12 cellular contexts compared by ENCODE assay signal in the genomic region with DNA sequence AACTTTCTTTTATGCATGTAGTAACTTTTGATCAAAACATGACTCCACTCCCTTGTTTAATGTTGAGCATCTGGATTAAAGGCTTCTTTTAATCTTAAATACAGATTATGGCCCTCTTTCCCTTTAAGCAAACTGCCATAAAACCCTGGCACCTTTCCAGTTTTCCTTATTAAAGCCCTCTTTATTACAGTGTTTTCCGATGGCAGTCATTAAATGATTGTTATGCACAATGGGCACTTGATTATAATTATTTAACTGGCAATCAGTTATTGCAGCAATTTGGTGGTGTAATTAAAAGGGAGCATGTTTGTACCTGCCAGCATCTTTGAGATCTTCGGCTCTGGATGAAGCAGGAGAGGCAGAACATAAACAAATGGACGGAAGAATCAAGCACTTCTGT.
DNase-seq lines count a peak whose midpoint lies in the region; ATAC-seq and TF ChIP-seq lines count a peak whose summit lies in the region.
"Had no signal": no experiment of that assay in that cellular context is flagged by ENCODE, and none has a peak within 500 bp of the region (broad histone marks: within the 10 kb centered on the region; RNA-seq: fewer than 3 reads in every experiment).

No MANE protein-coding gene starts in this region.

- peaks cover 60% of the 10 kb centered on the region for H3K4me1 ChIP-seq in HEK293 (ENCODE audit: control insufficient read depth, insufficient read depth, low read length)
- peaks cover 16 to 27% (median 27%) of the 10 kb centered on the region in 3 donors for H3K4me1 ChIP-seq in skeletal muscle tissue (ENCODE audit: control insufficient read depth in 3 of 3, insufficient read depth in 3 of 3, low read length in 3 of 3)
- peaks cover 60% of the 10 kb centered on the region for H3K4me1 ChIP-seq in vagina
- H3K4me1 ChIP-seq in upper lobe of right lung: peaks cover 25% of the 10 kb centered on the region

- CTCF ChIA-PET in HEK293 (lab: Yijun Ruan, JAX): no interaction called here

- H3K9me3 ChIP-seq in HEK293 (ENCODE audit: control insufficient read depth, insufficient read depth, low read depth, low read length) (no peaks in the 10 kb centered on the region), skeletal muscle tissue (ENCODE audit: control insufficient read depth in 3 of 3, low read length in 3 of 3) (no peaks in the 10 kb centered on the region), vagina (no peaks in the 10 kb centered on the region), upper lobe of right lung (no peaks in the 10 kb centered on the region)

- no peak for ATAC-seq in upper lobe of right lung
- ATAC-seq: activated CD8-positive, alpha-beta memory T cell treated with anti-CD3 and anti-CD28 coated beads, Interleukin-2, amount 10 ng/mL, durations not matched to agents 7 days and 5 days; sciatic nerve had no signal

- intact Hi-C loops in vagina (cut with DNase I) (no loop called here), upper lobe of right lung (cut with DNase I) (no loop called here)

- H3K27ac ChIP-seq in HEK293 (ENCODE audit: extremely low read depth, low read depth, low read length) (0 out of 2 replicates have a peak overlapping the region, but pooled peaks have one; percentile 72), skeletal muscle tissue (ENCODE audit: low read depth, low read length) (peak overlapping the region; percentile 71), vagina (no peak overlapping the region), upper lobe of right lung (no peak overlapping the region)

- no peak overlapping the region for H3K9ac ChIP-seq in skeletal muscle tissue (ENCODE audit: low read depth in 1 of 3, low read length in 3 of 3)

- no peak for TF ChIP-seq POLR2A in vagina (IDR thresholded peaks at IDR 0.05)

- H3K27me3 ChIP-seq in skeletal muscle tissue (ENCODE audit: control insufficient read depth in 3 of 3, insufficient read depth in 3 of 3, low read length in 3 of 3) (no peaks in the 10 kb centered on the region), vagina (no peaks in the 10 kb centered on the region), upper lobe of right lung (no peaks in the 10 kb centered on the region)

- TF ChIP-seq CTCF in HEK293 (tag by site-specific recombination; IDR thresholded peaks at IDR 0.05) (no peak), vagina (IDR thresholded peaks at IDR 0.05) (no peak), upper lobe of right lung (IDR thresholded peaks at IDR 0.05) (no peak)

- H3K36me3 ChIP-seq in HEK293 (ENCODE audit: control insufficient read depth in 2 of 2, insufficient read depth in 1 of 2, low read length in 2 of 2) (no peaks in the 10 kb centered on the region), skeletal muscle tissue (ENCODE audit: control insufficient read depth in 3 of 3, insufficient read depth in 3 of 3, low read length in 3 of 3) (no peaks in the 10 kb centered on the region), vagina (no peaks in the 10 kb centered on the region), upper lobe of right lung (no peaks in the 10 kb centered on the region)

- H3K4me3 ChIP-seq in HEK293 (ENCODE audit: low read depth, low read length): no peak overlapping the region
- no peak overlapping the region for H3K4me3 ChIP-seq in skeletal muscle tissue (ENCODE audit: low read length in 3 of 3)
- H3K4me3 ChIP-seq in vagina: no peak overlapping the region
- no peak overlapping the region for H3K4me3 ChIP-seq in upper lobe of right lung

- POLR2A ChIA-PET in HEK293 (lab: Yijun Ruan, JAX): interaction anchor here (0.6 kb wide), 1 partner anchor 204 kb away, joined by 3 read pairs; no protein-coding TSS in a partner anchor

- DNase-seq in NCI-H2227 treated with DMSO at 0.1 percent for 48 hours (lab: John Stamatoyannopoulos, UW) (peak; percentile 16), dermis microvascular lymphatic vessel endothelial cell (ENCODE audit: low read depth in 2 of 2) (peak; percentile 22 to 60), vagina (ENCODE audit: extremely low spot score in 2 of 2) (no peak), HuH-7 (ENCODE audit: low spot score) (no peak), upper lobe of right lung (no peak), NK-92 (lab: John Stamatoyannopoulos, UW; ENCODE audit: unreplicated experiment) (no peak)
- DNase-seq: activated CD8-positive, alpha-beta memory T cell treated with anti-CD3 and anti-CD28 coated beads, Interleukin-2, amount 10 ng/mL, durations not matched to agents 7 days and 5 days; effector CD8-positive, alpha-beta T cell; T1000 had no signal

TF ChIP-seq in HEK293, 187 proteins besides CTCF, POLR2A, EP300 and RAD21 (continues in another document):
- TF ChIP-seq ZBTB48 (tag by site-specific recombination; IDR thresholded peaks at IDR 0.05) (no peak), ZNF132 (tag by site-specific recombination; IDR thresholded peaks at IDR 0.05; ENCODE audit: borderline replicate concordance) (no peak), ZBTB8A (tag by site-specific recombination; IDR thresholded peaks at IDR 0.05) (peak; percentile 36; the same call in 1 of the 2 replicates), KLF10 (tag by site-specific recombination; IDR thresholded peaks at IDR 0.05) (peak; percentile 72), ZNF140 (tag by site-specific recombination; IDR thresholded peaks at IDR 0.05) (no peak), ZNF555 (tag by site-specific recombination; conservative IDR thresholded peaks at IDR 0.05) (no peak), ZNF280D (tag by site-specific recombination; IDR thresholded peaks at IDR 0.05) (no peak), ZNF138 (tag by site-specific recombination; IDR thresholded peaks at IDR 0.05; ENCODE audit: borderline replicate concordance) (no peak), ZBTB17 (tag by site-specific recombination; IDR thresholded peaks at IDR 0.05) (peak; percentile 76), SALL2 (tag by site-specific recombination; IDR thresholded peaks at IDR 0.05; ENCODE audit: borderline replicate concordance) (no peak), ZNF549 (tag by site-specific recombination; IDR thresholded peaks at IDR 0.05) (no peak), ZNF416 (tag by site-specific recombination; IDR thresholded peaks at IDR 0.05) (no peak), WT1 (tag by site-specific recombination; IDR thresholded peaks at IDR 0.05) (peak; percentile 72), ZNF146 (tag by site-specific recombination; IDR thresholded peaks at IDR 0.05) (no peak), OSR2 (tag by site-specific recombination; IDR thresholded peaks at IDR 0.05) (peak; percentile 96), ZNF112 (tag by site-specific recombination; IDR thresholded peaks at IDR 0.05) (no peak), ZNF391 (tag by site-specific recombination; IDR thresholded peaks at IDR 0.05; ENCODE audit: borderline replicate concordance, low read depth) (no peak), ZNF610 (tag by site-specific recombination; IDR thresholded peaks at IDR 0.05; ENCODE audit: borderline replicate concordance) (0 out of 2 replicates have a peak, but pooled peaks have one; percentile 30), ZNF548 (tag by site-specific recombination; IDR thresholded peaks at IDR 0.05) (no peak), PBX3 (CRISPR knock-in tag; IDR thresholded peaks at IDR 0.05) (no peak), ZNF747 (tag by site-specific recombination; IDR thresholded peaks at IDR 0.05) (no peak)

Comparison
In these comparisons a context has a peak if more than half of its experiments do, and no peak if none do; other contexts are left out.
1. H3K27ac ChIP-seq: peak in HEK293 (single experiment) and skeletal muscle tissue (single experiment); none in vagina (single experiment) and upper lobe of right lung (single experiment).
2. DNase-seq: peak in NCI-H2227 treated with DMSO at 0.1 percent for 48 hours (single experiment) and dermis microvascular lymphatic vessel endothelial cell (2 of 2); none in vagina (0 of 2), HuH-7 (single experiment), upper lobe of right lung (single experiment) and NK-92 (single experiment).